1 cellular context compared by ENCODE assay signal in the genomic region with DNA sequence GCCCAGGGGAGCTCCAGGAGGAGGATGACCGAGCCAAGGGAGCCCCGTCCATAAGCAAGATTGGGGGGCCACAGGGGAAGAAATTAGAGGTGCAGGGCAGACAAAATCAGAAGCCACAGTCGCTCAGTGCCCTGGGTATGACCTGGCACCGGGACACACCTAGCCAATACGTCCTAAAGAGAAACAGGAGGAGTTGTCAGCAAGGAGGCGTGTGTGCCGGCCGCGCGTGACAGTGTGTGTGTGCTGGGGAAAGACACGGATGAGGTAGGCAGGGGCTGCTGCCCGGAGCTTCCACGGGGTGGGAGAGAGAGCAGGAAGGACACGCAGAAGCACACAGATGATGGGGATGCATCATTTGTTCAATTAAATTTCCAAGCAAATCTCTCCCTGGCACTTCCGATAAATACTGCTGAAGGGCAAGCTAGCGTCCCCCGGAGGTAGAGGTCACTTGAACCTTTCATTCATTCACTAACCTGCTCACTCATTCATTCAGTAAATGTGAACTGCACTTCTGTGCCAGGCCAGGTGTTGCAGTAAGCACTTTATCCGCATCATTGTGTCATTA.
TF ChIP-seq lines count a peak whose summit lies in the region.

No MANE protein-coding gene starts in this region.

TF ChIP-seq in GM23338, 12 proteins besides CTCF, POLR2A, EP300 and RAD21:
- TF ChIP-seq, protein P1, sequence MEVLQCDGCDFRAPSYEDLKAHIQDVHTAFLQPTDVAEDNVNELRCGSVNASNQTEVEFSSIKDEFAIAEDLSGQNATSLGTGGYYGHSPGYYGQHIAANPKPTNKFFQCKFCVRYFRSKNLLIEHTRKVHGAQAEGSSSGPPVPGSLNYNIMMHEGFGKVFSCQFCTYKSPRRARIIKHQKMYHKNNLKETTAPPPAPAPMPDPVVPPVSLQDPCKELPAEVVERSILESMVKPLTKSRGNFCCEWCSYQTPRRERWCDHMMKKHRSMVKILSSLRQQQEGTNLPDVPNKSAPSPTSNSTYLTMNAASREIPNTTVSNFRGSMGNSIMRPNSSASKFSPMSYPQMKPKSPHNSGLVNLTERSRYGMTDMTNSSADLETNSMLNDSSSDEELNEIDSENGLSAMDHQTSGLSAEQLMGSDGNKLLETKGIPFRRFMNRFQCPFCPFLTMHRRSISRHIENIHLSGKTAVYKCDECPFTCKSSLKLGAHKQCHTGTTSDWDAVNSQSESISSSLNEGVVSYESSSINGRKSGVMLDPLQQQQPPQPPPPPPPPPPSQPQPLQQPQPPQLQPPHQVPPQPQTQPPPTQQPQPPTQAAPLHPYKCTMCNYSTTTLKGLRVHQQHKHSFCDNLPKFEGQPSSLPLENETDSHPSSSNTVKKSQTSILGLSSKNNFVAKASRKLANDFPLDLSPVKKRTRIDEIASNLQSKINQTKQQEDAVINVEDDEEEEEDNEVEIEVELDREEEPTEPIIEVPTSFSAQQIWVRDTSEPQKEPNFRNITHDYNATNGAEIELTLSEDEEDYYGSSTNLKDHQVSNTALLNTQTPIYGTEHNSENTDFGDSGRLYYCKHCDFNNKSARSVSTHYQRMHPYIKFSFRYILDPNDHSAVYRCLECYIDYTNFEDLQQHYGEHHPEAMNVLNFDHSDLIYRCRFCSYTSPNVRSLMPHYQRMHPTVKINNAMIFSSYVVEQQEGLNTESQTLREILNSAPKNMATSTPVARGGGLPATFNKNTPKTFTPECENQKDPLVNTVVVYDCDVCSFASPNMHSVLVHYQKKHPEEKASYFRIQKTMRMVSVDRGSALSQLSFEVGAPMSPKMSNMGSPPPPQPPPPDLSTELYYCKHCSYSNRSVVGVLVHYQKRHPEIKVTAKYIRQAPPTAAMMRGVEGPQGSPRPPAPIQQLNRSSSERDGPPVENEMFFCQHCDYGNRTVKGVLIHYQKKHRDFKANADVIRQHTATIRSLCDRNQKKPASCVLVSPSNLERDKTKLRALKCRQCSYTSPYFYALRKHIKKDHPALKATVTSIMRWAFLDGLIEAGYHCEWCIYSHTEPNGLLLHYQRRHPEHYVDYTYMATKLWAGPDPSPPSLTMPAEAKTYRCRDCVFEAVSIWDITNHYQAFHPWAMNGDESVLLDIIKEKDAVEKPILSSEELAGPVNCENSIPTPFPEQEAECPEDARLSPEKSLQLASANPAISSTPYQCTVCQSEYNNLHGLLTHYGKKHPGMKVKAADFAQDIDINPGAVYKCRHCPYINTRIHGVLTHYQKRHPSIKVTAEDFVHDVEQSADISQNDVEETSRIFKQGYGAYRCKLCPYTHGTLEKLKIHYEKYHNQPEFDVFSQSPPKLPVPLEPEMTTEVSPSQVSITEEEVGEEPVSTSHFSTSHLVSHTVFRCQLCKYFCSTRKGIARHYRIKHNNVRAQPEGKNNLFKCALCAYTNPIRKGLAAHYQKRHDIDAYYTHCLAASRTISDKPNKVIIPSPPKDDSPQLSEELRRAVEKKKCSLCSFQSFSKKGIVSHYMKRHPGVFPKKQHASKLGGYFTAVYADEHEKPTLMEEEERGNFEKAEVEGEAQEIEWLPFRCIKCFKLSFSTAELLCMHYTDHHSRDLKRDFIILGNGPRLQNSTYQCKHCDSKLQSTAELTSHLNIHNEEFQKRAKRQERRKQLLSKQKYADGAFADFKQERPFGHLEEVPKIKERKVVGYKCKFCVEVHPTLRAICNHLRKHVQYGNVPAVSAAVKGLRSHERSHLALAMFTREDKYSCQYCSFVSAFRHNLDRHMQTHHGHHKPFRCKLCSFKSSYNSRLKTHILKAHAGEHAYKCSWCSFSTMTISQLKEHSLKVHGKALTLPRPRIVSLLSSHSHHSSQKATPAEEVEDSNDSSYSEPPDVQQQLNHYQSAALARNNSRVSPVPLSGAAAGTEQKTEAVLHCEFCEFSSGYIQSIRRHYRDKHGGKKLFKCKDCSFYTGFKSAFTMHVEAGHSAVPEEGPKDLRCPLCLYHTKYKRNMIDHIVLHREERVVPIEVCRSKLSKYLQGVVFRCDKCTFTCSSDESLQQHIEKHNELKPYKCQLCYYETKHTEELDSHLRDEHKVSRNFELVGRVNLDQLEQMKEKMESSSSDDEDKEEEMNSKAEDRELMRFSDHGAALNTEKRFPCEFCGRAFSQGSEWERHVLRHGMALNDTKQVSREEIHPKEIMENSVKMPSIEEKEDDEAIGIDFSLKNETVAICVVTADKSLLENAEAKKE (CRISPR knock-in tag; IDR thresholded peaks at IDR 0.05) = no peak
- TF ChIP-seq ZNF331 (CRISPR knock-in tag; IDR thresholded peaks at IDR 0.05; ENCODE audit: low read depth) (no peak), JUNB (IDR thresholded peaks at IDR 0.05; ENCODE audit: unreplicated experiment) (no peak), NANOG (IDR thresholded peaks at IDR 0.05; ENCODE audit: borderline replicate concordance) (no peak), EZH2phosphoT487 (IDR thresholded peaks at IDR 0.05; ENCODE audit: unreplicated experiment) (no peak), CREB1 (CRISPR knock-in tag; IDR thresholded peaks at IDR 0.05; ENCODE audit: low read depth) (no peak), STAT1 (IDR thresholded peaks at IDR 0.05; ENCODE audit: unreplicated experiment) (no peak), ZNF114 (CRISPR knock-in tag; IDR thresholded peaks at IDR 0.05) (no peak)
